In genomic region chr9:132005896-132006295, GRCh38 we compare ENCODE assay signal across 18 cellular contexts.
DNase-seq lines count a peak whose midpoint lies in the region; ATAC-seq and TF ChIP-seq lines count a peak whose summit lies in the region.
"Had no signal": no experiment of that assay in that cellular context is flagged by ENCODE, and none has a peak within 500 bp of the region (broad histone marks: within the 10 kb centered on the region; RNA-seq: fewer than 3 reads in every experiment).

No MANE protein-coding gene starts in this region.

- no peak for TF ChIP-seq CTCF in GM23338 (conservative IDR thresholded peaks at IDR 0.05; ENCODE audit: low read depth in 2 of 2)
- TF ChIP-seq CTCF in RWPE1 (conservative IDR thresholded peaks at IDR 0.05; ENCODE audit: low read depth): no peak
- TF ChIP-seq CTCF in osteocyte (IDR thresholded peaks at IDR 0.05): no peak
- no peak for TF ChIP-seq CTCF in suprapubic skin (IDR thresholded peaks at IDR 0.05)
- TF ChIP-seq CTCF in thyroid gland (IDR thresholded peaks at IDR 0.05): no peak

- WGBS in suprapubic skin: 49% methylated on average over 6 of the region's 6 CpGs
- WGBS in thyroid gland, 2 donors: 76 to 85% methylated on average over 6 of the region's 6 CpGs

- H3K27me3 Mint-ChIP-seq in GM23338 (ENCODE audit: insufficient read depth, low read depth, poor library complexity): peaks cover 5% of the 10 kb centered on the region
- H3K27me3 Mint-ChIP-seq in osteocyte (ENCODE audit: unreplicated experiment): no peaks in the 10 kb centered on the region
- H3K27me3 Mint-ChIP-seq: activated naive CD4-positive, alpha-beta T cell treated with anti-CD3 and anti-CD28 coated beads, Interleukin-2, amount 10 ng/mL, durations not matched to agents 7 days and 5 days; CD4-positive, alpha-beta memory T cell; naive thymus-derived CD4-positive, alpha-beta T cell had no signal

- no peaks in the 10 kb centered on the region for H3K36me3 ChIP-seq in GM23338 (ENCODE audit: insufficient read depth)
- no peaks in the 10 kb centered on the region for H3K36me3 ChIP-seq in suprapubic skin
- no peaks in the 10 kb centered on the region for H3K36me3 ChIP-seq in thyroid gland
- H3K36me3 ChIP-seq: brain microvascular endothelial cell, HAP-1, left ventricle myocardium inferior had no signal

- no peak overlapping the region for H2AFZ ChIP-seq in GM23338

- H3K9me3 Mint-ChIP-seq in GM23338 (no peaks in the 10 kb centered on the region; the same call in 2 of the 3 replicates), osteocyte (ENCODE audit: unreplicated experiment) (no peaks in the 10 kb centered on the region)
- H3K9me3 Mint-ChIP-seq: activated naive CD4-positive, alpha-beta T cell treated with anti-CD3 and anti-CD28 coated beads, Interleukin-2, amount 10 ng/mL, durations not matched to agents 7 days and 5 days; naive thymus-derived CD4-positive, alpha-beta T cell had no signal

- no peak for ATAC-seq in GM23338
- no peak for ATAC-seq in HG03571 (IDR thresholded peaks at IDR 0.05; ENCODE audit: unreplicated experiment)
- ATAC-seq: naive thymus-derived CD4-positive, alpha-beta T cell had no signal

- 0 out of 2 replicates have a peak overlapping the region, but pooled peaks have one; percentile 55 for H3K27ac ChIP-seq in GM23338 (ENCODE audit: low read depth)
- H3K27ac ChIP-seq in RWPE1: peak overlapping the region; percentile 57
- peak overlapping the region; percentile 90 for H3K27ac ChIP-seq in epithelial cell of prostate
- H3K27ac ChIP-seq in suprapubic skin: no peak overlapping the region
- H3K27ac ChIP-seq in thyroid gland: no peak overlapping the region
- H3K27ac ChIP-seq: brain microvascular endothelial cell, left ventricle myocardium inferior, SJSA1 had no signal

- H3K9me2 ChIP-seq in GM23338 (ENCODE audit: insufficient read depth): no peaks in the 10 kb centered on the region

- H3K9me3 ChIP-seq in suprapubic skin: no peaks in the 10 kb centered on the region
- H3K9me3 ChIP-seq in thyroid gland: no peaks in the 10 kb centered on the region
- H3K9me3 ChIP-seq: HAP-1, left ventricle myocardium inferior had no signal

- H3K4me1 ChIP-seq in GM23338 (ENCODE audit: insufficient read depth): peaks cover 52% of the 10 kb centered on the region
- peaks cover 25% of the 10 kb centered on the region for H3K4me1 ChIP-seq in suprapubic skin
- peaks cover 0 to 3% of the 10 kb centered on the region in 2 donors for H3K4me1 ChIP-seq in thyroid gland

- peaks cover 8% of the 10 kb centered on the region; the same call in 1 of the 2 replicates for H3K79me2 ChIP-seq in GM23338 (replicated peaks; ENCODE audit: insufficient read depth)

- no peaks in the 10 kb centered on the region for H3K27me3 ChIP-seq in GM23338 (ENCODE audit: insufficient read depth)
- no peaks in the 10 kb centered on the region for H3K27me3 ChIP-seq in suprapubic skin
- no peaks in the 10 kb centered on the region for H3K27me3 ChIP-seq in thyroid gland
- H3K27me3 ChIP-seq: brain microvascular endothelial cell, SJSA1 had no signal

- H3K27ac Mint-ChIP-seq in GM23338 (peak overlapping the region; percentile 53), osteocyte (ENCODE audit: unreplicated experiment) (peak overlapping the region; percentile 1)
- H3K27ac Mint-ChIP-seq: activated naive CD4-positive, alpha-beta T cell treated with anti-CD3 and anti-CD28 coated beads, Interleukin-2, amount 10 ng/mL, durations not matched to agents 7 days and 5 days; CD4-positive, alpha-beta memory T cell had no signal

- no peaks in the 10 kb centered on the region for H3F3A ChIP-seq in GM23338 (replicated peaks; ENCODE audit: low read depth)

- H3K4me3 Mint-ChIP-seq in GM23338: no peak overlapping the region
- no peak overlapping the region for H3K4me3 Mint-ChIP-seq in osteocyte (ENCODE audit: unreplicated experiment)
- H3K4me3 Mint-ChIP-seq: activated naive CD4-positive, alpha-beta T cell treated with anti-CD3 and anti-CD28 coated beads, Interleukin-2, amount 10 ng/mL, durations not matched to agents 7 days and 5 days; CD4-positive, alpha-beta memory T cell had no signal

- no peaks in the 10 kb centered on the region for H4K20me1 ChIP-seq in GM23338 (replicated peaks; ENCODE audit: insufficient read depth)

- H3K36me3 Mint-ChIP-seq in GM23338 (ENCODE audit: low read depth): peaks cover 6% of the 10 kb centered on the region; the same call in 2 of the 3 replicates
- H3K36me3 Mint-ChIP-seq in osteocyte (ENCODE audit: unreplicated experiment): peaks cover 6% of the 10 kb centered on the region

- TF ChIP-seq EP300 in suprapubic skin (IDR thresholded peaks at IDR 0.05): no peak

- DNase-seq in GM23338 (ENCODE audit: low spot score): no peak
- no peak for DNase-seq in RWPE1 (ENCODE audit: low spot score)
- no peak for DNase-seq in epithelial cell of prostate (ENCODE audit: low read depth, low spot score)
- no peak for DNase-seq in osteocyte (ENCODE audit: extremely low spot score, unreplicated experiment)
- no peak for DNase-seq in suprapubic skin (ENCODE audit: low spot score in 2 of 2)
- no peak for DNase-seq in thyroid gland
- DNase-seq: activated CD4-positive, alpha-beta T cell treated with anti-CD3 and anti-CD28 coated beads, Interleukin-2, amount 50 U/mL, for 1 hour; activated naive CD4-positive, alpha-beta T cell treated with anti-CD3 and anti-CD28 coated beads, Interleukin-2, amount 10 ng/mL, durations not matched to agents 7 days and 5 days; activated T-cell treated with anti-CD3 and anti-CD28 coated beads for 4 hours; brain microvascular endothelial cell; CD4-positive, alpha-beta memory T cell; foreskin fibroblast; left ventricle myocardium inferior; naive thymus-derived CD4-positive, alpha-beta T cell; NCI-H226 had no signal

- intact Hi-C loops in thyroid gland (cut with DNase I): no loop called here

- H3K4me1 Mint-ChIP-seq in GM23338 (peaks cover 72% of the 10 kb centered on the region), osteocyte (ENCODE audit: unreplicated experiment) (peaks cover 40% of the 10 kb centered on the region)

- TF ChIP-seq POLR2A in suprapubic skin (IDR thresholded peaks at IDR 0.05) (no peak), thyroid gland (IDR thresholded peaks at IDR 0.05) (no peak)

- H3K4me2 ChIP-seq in GM23338: peak overlapping the region; percentile 41

- no peak overlapping the region for H3K4me3 ChIP-seq in GM23338
- H3K4me3 ChIP-seq in suprapubic skin: no peak overlapping the region
- H3K4me3 ChIP-seq in thyroid gland (replicated peaks in 1 of 3): no peak overlapping the region
- H3K4me3 ChIP-seq: HAP-1, left ventricle myocardium inferior, SJSA1 had no signal

- POLR2A ChIA-PET in RWPE1 (lab: Yijun Ruan, JAX; ENCODE audit: low non-redundant PET): no interaction called here

- CTCF ChIA-PET in RWPE1 (lab: Yijun Ruan, JAX): no interaction called here

TF ChIP-seq in GM23338, 12 proteins besides CTCF, POLR2A, EP300 and RAD21 (continues in another document):
- TF ChIP-seq JUNB (IDR thresholded peaks at IDR 0.05; ENCODE audit: unreplicated experiment): no peak
- TF ChIP-seq EZH2phosphoT487 (IDR thresholded peaks at IDR 0.05; ENCODE audit: unreplicated experiment): no peak
- TF ChIP-seq, protein P1, sequence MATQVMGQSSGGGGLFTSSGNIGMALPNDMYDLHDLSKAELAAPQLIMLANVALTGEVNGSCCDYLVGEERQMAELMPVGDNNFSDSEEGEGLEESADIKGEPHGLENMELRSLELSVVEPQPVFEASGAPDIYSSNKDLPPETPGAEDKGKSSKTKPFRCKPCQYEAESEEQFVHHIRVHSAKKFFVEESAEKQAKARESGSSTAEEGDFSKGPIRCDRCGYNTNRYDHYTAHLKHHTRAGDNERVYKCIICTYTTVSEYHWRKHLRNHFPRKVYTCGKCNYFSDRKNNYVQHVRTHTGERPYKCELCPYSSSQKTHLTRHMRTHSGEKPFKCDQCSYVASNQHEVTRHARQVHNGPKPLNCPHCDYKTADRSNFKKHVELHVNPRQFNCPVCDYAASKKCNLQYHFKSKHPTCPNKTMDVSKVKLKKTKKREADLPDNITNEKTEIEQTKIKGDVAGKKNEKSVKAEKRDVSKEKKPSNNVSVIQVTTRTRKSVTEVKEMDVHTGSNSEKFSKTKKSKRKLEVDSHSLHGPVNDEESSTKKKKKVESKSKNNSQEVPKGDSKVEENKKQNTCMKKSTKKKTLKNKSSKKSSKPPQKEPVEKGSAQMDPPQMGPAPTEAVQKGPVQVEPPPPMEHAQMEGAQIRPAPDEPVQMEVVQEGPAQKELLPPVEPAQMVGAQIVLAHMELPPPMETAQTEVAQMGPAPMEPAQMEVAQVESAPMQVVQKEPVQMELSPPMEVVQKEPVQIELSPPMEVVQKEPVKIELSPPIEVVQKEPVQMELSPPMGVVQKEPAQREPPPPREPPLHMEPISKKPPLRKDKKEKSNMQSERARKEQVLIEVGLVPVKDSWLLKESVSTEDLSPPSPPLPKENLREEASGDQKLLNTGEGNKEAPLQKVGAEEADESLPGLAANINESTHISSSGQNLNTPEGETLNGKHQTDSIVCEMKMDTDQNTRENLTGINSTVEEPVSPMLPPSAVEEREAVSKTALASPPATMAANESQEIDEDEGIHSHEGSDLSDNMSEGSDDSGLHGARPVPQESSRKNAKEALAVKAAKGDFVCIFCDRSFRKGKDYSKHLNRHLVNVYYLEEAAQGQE (IDR thresholded peaks at IDR 0.05; ENCODE audit: unreplicated experiment): no peak
- TF ChIP-seq CREB1 (CRISPR knock-in tag; IDR thresholded peaks at IDR 0.05; ENCODE audit: low read depth): no peak

Comparison
In these comparisons a context has a peak if more than half of its experiments do, and no peak if none do; other contexts are left out.
1. H3K27ac ChIP-seq: peak in GM23338 (single experiment), RWPE1 (single experiment) and epithelial cell of prostate (single experiment); none in suprapubic skin (single experiment) and thyroid gland (0 of 3).